1 cellular context compared by ENCODE assay signal in genomic region chr10:79333513-79333912, GRCh38.
TF ChIP-seq lines count a peak whose summit lies in the region.

No MANE protein-coding gene starts in this region.

TF ChIP-seq in K562, 482 proteins besides CTCF, POLR2A, EP300 and RAD21 (continues in another document):
- TF ChIP-seq ZBTB26 (CRISPR knock-in tag; IDR thresholded peaks at IDR 0.05) (no peak), MEF2A (IDR thresholded peaks at IDR 0.05; ENCODE audit: control insufficient read depth, low read depth, low read length) (peak; percentile 79; the same call in 1 of the 2 replicates), FOSL1 (tag; conservative IDR thresholded peaks at IDR 0.05) (peak; percentile 94), MEF2D (tag; conservative IDR thresholded peaks at IDR 0.05; ENCODE audit: low read depth) (peak; percentile 91), TOE1 (IDR thresholded peaks at IDR 0.05; ENCODE audit: borderline replicate concordance) (no peak), TOE1 (CRISPR knock-in tag; IDR thresholded peaks at IDR 0.05; ENCODE audit: borderline replicate concordance, low read depth) (no peak), ZNF589 (CRISPR knock-in tag; IDR thresholded peaks at IDR 0.05; ENCODE audit: low read depth) (no peak), SRSF9 (IDR thresholded peaks at IDR 0.05; ENCODE audit: borderline replicate concordance, low read depth, low read length) (no peak), SMAD4 (CRISPR knock-in tag; conservative IDR thresholded peaks at IDR 0.05) (no peak), TAF15 (IDR thresholded peaks at IDR 0.05; ENCODE audit: low read depth, low read length) (no peak), JUN (IDR thresholded peaks at IDR 0.05; ENCODE audit: borderline replicate concordance, low read depth, low read length) (0 out of 2 replicates have a peak, but pooled peaks have one; percentile 29), JUN (CRISPR knock-in tag; IDR thresholded peaks at IDR 0.05; ENCODE audit: borderline replicate concordance) (no peak), GTF3C2 (IDR thresholded peaks at IDR 0.05; ENCODE audit: borderline replicate concordance, extremely low read depth, insufficient read length) (no peak), JUND (IDR thresholded peaks at IDR 0.05; ENCODE audit: borderline replicate concordance, low read depth, low read length) (peak; percentile 55; the same call in 1 of the 2 replicates), JUND (tag; IDR thresholded peaks at IDR 0.05; ENCODE audit: borderline replicate concordance, low read depth, low read length) (peak; percentile 66; the same call in 2 of the 3 replicates), MCM2 (IDR thresholded peaks at IDR 0.05; ENCODE audit: low read depth) (no peak), HNRNPL (IDR thresholded peaks at IDR 0.05; ENCODE audit: low read depth, low read length) (no peak), E2F3 (CRISPR knock-in tag; IDR thresholded peaks at IDR 0.05) (no peak), PML (IDR thresholded peaks at IDR 0.05; ENCODE audit: low read length) (no peak), SRF (CRISPR knock-in tag; IDR thresholded peaks at IDR 0.05) (no peak), TCF15 (CRISPR knock-in tag; IDR thresholded peaks at IDR 0.05) (no peak), POLR2AphosphoS5 (IDR thresholded peaks at IDR 0.05; ENCODE audit: control insufficient read depth, insufficient read depth, low read depth, low read length) (no peak), MAFF (IDR thresholded peaks at IDR 0.05; ENCODE audit: low read length) (no peak), MTA3 (IDR thresholded peaks at IDR 0.05; ENCODE audit: borderline replicate concordance) (no peak), FIP1L1 (IDR thresholded peaks at IDR 0.05; ENCODE audit: low read depth, low read length, poor library complexity, severe bottlenecking) (no peak), HDGF (IDR thresholded peaks at IDR 0.05) (no peak), MYNN (IDR thresholded peaks at IDR 0.05) (no peak), MYNN (CRISPR knock-in tag; IDR thresholded peaks at IDR 0.05) (no peak), TBL1XR1 (IDR thresholded peaks at IDR 0.05; ENCODE audit: low read length in 2 of 2) (no peak), TCF7 (IDR thresholded peaks at IDR 0.05; ENCODE audit: borderline replicate concordance) (no peak), NFATC3 (IDR thresholded peaks at IDR 0.05) (peak; percentile 34; the same call in 1 of the 2 replicates), CREB1 (IDR thresholded peaks at IDR 0.05) (no peak), CREB1 (CRISPR knock-in tag; IDR thresholded peaks at IDR 0.05) (no peak), CBX1 (IDR thresholded peaks at IDR 0.05; ENCODE audit: low read depth) (no peak), BRF2 (IDR thresholded peaks at IDR 0.05; ENCODE audit: borderline replicate concordance, insufficient read depth, insufficient read length) (no peak), ZFP91 (CRISPR knock-in tag; IDR thresholded peaks at IDR 0.05) (no peak), ARID1B (IDR thresholded peaks at IDR 0.05) (no peak), ZKSCAN3 (CRISPR knock-in tag; IDR thresholded peaks at IDR 0.05) (no peak), ZNF644 (tag; IDR thresholded peaks at IDR 0.05; ENCODE audit: low read depth) (no peak), NCOA4 (IDR thresholded peaks at IDR 0.05; ENCODE audit: partially characterized antibody) (no peak), CSDE1 (IDR thresholded peaks at IDR 0.05) (no peak), KLF10 (CRISPR knock-in tag; IDR thresholded peaks at IDR 0.05) (no peak), ZFP1 (CRISPR knock-in tag; IDR thresholded peaks at IDR 0.05) (peak; percentile 84), ZNF561 (CRISPR knock-in tag; conservative IDR thresholded peaks at IDR 0.05) (no peak), FOXM1 (IDR thresholded peaks at IDR 0.05; ENCODE audit: low read depth) (no peak), FOXM1 (CRISPR knock-in tag; IDR thresholded peaks at IDR 0.05; ENCODE audit: low read depth) (no peak), SMARCA4 (IDR thresholded peaks at IDR 0.05) (no peak), NUFIP1 (IDR thresholded peaks at IDR 0.05; ENCODE audit: partially characterized antibody) (no peak), ZNF444 (CRISPR knock-in tag; IDR thresholded peaks at IDR 0.05) (no peak), TAL1 (IDR thresholded peaks at IDR 0.05) (no peak), TRIM28 (IDR thresholded peaks at IDR 0.05) (no peak), ZBTB34 (CRISPR knock-in tag; IDR thresholded peaks at IDR 0.05) (no peak), ZNF696 (CRISPR knock-in tag; conservative IDR thresholded peaks at IDR 0.05) (no peak), KDM1A (IDR thresholded peaks at IDR 0.05) (no peak), SLC30A9 (CRISPR knock-in tag; IDR thresholded peaks at IDR 0.05) (no peak), TFAP4 (CRISPR knock-in tag; IDR thresholded peaks at IDR 0.05; ENCODE audit: borderline replicate concordance) (no peak), SP1 (CRISPR knock-in tag; IDR thresholded peaks at IDR 0.05) (no peak)
- TF ChIP-seq, protein P1, sequence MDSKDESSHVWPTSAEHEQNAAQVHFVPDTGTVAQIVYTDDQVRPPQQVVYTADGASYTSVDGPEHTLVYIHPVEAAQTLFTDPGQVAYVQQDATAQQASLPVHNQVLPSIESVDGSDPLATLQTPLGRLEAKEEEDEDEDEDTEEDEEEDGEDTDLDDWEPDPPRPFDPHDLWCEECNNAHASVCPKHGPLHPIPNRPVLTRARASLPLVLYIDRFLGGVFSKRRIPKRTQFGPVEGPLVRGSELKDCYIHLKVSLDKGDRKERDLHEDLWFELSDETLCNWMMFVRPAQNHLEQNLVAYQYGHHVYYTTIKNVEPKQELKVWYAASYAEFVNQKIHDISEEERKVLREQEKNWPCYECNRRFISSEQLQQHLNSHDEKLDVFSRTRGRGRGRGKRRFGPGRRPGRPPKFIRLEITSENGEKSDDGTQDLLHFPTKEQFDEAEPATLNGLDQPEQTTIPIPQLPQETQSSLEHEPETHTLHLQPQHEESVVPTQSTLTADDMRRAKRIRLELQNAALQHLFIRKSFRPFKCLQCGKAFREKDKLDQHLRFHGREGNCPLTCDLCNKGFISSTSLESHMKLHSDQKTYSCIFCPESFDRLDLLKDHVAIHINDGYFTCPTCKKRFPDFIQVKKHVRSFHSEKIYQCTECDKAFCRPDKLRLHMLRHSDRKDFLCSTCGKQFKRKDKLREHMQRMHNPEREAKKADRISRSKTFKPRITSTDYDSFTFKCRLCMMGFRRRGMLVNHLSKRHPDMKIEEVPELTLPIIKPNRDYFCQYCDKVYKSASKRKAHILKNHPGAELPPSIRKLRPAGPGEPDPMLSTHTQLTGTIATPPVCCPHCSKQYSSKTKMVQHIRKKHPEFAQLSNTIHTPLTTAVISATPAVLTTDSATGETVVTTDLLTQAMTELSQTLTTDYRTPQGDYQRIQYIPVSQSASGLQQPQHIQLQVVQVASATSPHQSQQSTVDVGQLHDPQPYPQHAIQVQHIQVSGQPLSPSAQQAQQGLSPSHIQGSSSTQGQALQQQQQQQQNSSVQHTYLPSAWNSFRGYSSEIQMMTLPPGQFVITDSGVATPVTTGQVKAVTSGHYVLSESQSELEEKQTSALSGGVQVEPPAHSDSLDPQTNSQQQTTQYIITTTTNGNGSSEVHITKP (IDR thresholded peaks at IDR 0.05; ENCODE audit: partially characterized antibody), result no peak
- TF ChIP-seq, protein P2, sequence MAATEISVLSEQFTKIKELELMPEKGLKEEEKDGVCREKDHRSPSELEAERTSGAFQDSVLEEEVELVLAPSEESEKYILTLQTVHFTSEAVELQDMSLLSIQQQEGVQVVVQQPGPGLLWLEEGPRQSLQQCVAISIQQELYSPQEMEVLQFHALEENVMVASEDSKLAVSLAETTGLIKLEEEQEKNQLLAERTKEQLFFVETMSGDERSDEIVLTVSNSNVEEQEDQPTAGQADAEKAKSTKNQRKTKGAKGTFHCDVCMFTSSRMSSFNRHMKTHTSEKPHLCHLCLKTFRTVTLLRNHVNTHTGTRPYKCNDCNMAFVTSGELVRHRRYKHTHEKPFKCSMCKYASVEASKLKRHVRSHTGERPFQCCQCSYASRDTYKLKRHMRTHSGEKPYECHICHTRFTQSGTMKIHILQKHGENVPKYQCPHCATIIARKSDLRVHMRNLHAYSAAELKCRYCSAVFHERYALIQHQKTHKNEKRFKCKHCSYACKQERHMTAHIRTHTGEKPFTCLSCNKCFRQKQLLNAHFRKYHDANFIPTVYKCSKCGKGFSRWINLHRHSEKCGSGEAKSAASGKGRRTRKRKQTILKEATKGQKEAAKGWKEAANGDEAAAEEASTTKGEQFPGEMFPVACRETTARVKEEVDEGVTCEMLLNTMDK (IDR thresholded peaks at IDR 0.05; ENCODE audit: borderline replicate concordance, insufficient read depth, low read depth, low read length, poor library complexity, severe bottlenecking), result no peak
- TF ChIP-seq, protein P3, sequence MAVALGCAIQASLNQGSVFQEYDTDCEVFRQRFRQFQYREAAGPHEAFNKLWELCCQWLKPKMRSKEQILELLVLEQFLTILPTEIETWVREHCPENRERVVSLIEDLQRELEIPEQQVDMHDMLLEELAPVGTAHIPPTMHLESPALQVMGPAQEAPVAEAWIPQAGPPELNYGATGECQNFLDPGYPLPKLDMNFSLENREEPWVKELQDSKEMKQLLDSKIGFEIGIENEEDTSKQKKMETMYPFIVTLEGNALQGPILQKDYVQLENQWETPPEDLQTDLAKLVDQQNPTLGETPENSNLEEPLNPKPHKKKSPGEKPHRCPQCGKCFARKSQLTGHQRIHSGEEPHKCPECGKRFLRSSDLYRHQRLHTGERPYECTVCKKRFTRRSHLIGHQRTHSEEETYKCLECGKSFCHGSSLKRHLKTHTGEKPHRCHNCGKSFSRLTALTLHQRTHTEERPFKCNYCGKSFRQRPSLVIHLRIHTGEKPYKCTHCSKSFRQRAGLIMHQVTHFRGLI (CRISPR knock-in tag; IDR thresholded peaks at IDR 0.05), result no peak
